Comparison of ENCODE assay signal across 8 cellular contexts in the genomic region with DNA sequence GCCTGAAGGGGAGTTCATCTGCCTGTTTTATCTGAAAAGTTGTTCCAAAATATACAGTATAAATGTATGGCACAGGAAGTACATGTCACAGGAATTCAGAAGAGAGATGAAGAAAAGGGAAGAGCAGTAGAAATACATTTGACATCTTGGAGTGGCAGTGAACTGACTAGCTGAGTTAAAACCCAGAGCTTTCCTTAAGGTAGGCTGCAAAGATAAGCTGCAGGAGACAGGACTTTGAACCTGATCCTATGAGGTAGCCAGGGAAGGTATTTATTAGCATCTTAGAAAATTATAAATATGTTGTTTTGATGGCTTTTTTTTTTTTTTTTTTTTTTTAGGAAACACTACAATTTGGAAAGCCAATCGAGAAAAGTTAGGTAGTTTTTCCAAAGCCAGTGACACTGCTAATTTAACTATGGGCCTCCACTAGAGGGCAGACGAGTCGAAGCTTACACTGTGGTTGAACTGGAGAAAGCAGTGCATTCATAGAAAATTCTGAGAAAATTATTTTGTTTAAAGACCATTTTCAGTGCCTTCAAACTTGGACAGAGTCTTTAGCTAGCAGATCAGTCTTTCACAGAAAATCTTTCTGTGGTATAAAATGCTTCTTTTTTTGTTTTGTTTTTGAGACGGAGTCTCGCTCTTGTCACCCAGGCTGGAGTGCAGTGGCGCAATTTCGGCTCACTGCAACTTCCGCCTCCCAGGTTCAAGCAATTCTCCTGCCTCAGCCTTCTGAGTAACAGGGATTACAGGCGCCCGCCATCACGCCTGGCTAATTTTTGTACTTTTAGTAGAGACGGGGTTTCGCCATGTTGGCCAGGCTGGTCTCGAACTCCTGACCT.
DNase-seq lines count a peak whose midpoint lies in the region; ATAC-seq, FAIRE-seq and TF ChIP-seq lines count a peak whose summit lies in the region.

No MANE protein-coding gene starts in this region.

- ATAC-seq in right cardiac atrium, result peak; percentile 72 to 76
- no peak for ATAC-seq in HG03280 (IDR thresholded peaks at IDR 0.05; ENCODE audit: unreplicated experiment)
- no peak for ATAC-seq in HG02571 (IDR thresholded peaks at IDR 0.05; ENCODE audit: unreplicated experiment)

- H3K9ac ChIP-seq in astrocyte (ENCODE audit: low read length), result peak overlapping the region; percentile 33

- H3K9me3 Mint-ChIP-seq in astrocyte (ENCODE audit: unreplicated experiment), result no peaks in the 10 kb centered on the region

- no peak overlapping the region for H3K27ac Mint-ChIP-seq in astrocyte (ENCODE audit: unreplicated experiment)

- peaks cover 8% of the 10 kb centered on the region for H3K4me1 ChIP-seq in astrocyte (ENCODE audit: insufficient read depth, low read length)
- no peaks in the 10 kb centered on the region for H3K4me1 ChIP-seq in right cardiac atrium (ENCODE audit: control insufficient read depth, insufficient read depth, low read length)
- H3K4me1 ChIP-seq in sigmoid colon, result peaks cover 0 to 3% (median 0%) of the 10 kb centered on the region in 4 donors

- TF ChIP-seq EP300 in sigmoid colon (IDR thresholded peaks at IDR 0.05), result no peak

- H4K20me1 ChIP-seq in astrocyte (ENCODE audit: insufficient read depth, low read length), result peaks cover 3% of the 10 kb centered on the region

- DNase-seq in GM04503 (ENCODE audit: low read depth) (peak; percentile 23), MV-4-11 (lab: John Stamatoyannopoulos, UW) (peak; percentile 67), T-helper 9 cell (peak; percentile 63), astrocyte (ENCODE audit: low read depth) (peak; percentile 32), right cardiac atrium (peak; percentile 50 to 62 (median 57)), sigmoid colon (no peak)

- H3K9me3 ChIP-seq in astrocyte (ENCODE audit: insufficient read depth, low read depth, low read length), result no peaks in the 10 kb centered on the region
- H3K9me3 ChIP-seq in right cardiac atrium (ENCODE audit: control insufficient read depth, low read length), result no peaks in the 10 kb centered on the region
- H3K9me3 ChIP-seq in sigmoid colon, result no peaks in the 10 kb centered on the region

- H3K27me3 Mint-ChIP-seq in astrocyte (ENCODE audit: low read depth, unreplicated experiment), result no peaks in the 10 kb centered on the region

- no peak overlapping the region for H2AFZ ChIP-seq in astrocyte (ENCODE audit: low read depth, low read length)

- H3K36me3 Mint-ChIP-seq in astrocyte (ENCODE audit: low read depth, unreplicated experiment), result no peaks in the 10 kb centered on the region

- peak overlapping the region; percentile 15 for H3K4me2 ChIP-seq in astrocyte (ENCODE audit: low read length)

- no peak for TF ChIP-seq POLR2A in sigmoid colon (IDR thresholded peaks at IDR 0.05)

- H3K36me3 ChIP-seq in astrocyte (ENCODE audit: insufficient read depth, low read length), result no peaks in the 10 kb centered on the region
- H3K36me3 ChIP-seq in sigmoid colon, result no peaks in the 10 kb centered on the region

- H3K27ac ChIP-seq in astrocyte (ENCODE audit: low read depth, low read length) (no peak overlapping the region), right cardiac atrium (ENCODE audit: low read length) (no peak overlapping the region), sigmoid colon (no peak overlapping the region)

- TF ChIP-seq CTCF in astrocyte (IDR thresholded peaks at IDR 0.05; ENCODE audit: insufficient read depth, low read depth, low read length) (peak; percentile 86), sigmoid colon (IDR thresholded peaks at IDR 0.05) (peak in 3 of 4 experiments; percentile 48 to 69 (median 67))

- H3K4me3 ChIP-seq in astrocyte (ENCODE audit: insufficient read depth, low read depth, low read length) (no peak overlapping the region), right cardiac atrium (ENCODE audit: low read length) (no peak overlapping the region), sigmoid colon (no peak overlapping the region)

- H3K27me3 ChIP-seq in astrocyte (ENCODE audit: insufficient read depth, low read length) (no peaks in the 10 kb centered on the region), right cardiac atrium (ENCODE audit: control insufficient read depth, insufficient read depth) (no peaks in the 10 kb centered on the region), sigmoid colon (no peaks in the 10 kb centered on the region)

- FAIRE-seq in astrocyte (lab: Jason Lieb, UNC), result peak; percentile 39

- peak overlapping the region; percentile 27 for H3K4me3 Mint-ChIP-seq in astrocyte (ENCODE audit: unreplicated experiment)

- H3K4me1 Mint-ChIP-seq in astrocyte (ENCODE audit: low read depth, unreplicated experiment), result peaks cover 7% of the 10 kb centered on the region

- 67% methylated on average over 14 of the region's 14 CpGs for WGBS in right cardiac atrium
- 69 to 72% methylated on average over 14 of the region's 14 CpGs for WGBS in sigmoid colon, 2 donors

- intact Hi-C loops in right cardiac atrium (cut with DNase I) (loop anchor here in 3 of 4 donors (2.0 to 10.0 kb wide), 4 partner anchors 123 to 287 kb away; a partner anchor contains a TSS), sigmoid colon (cut with DNase I) (loop anchor here (1.0 to 2.0 kb wide), 2 partner anchors 124 to 285 kb away; no protein-coding TSS in a partner anchor)

- H3K79me2 ChIP-seq in astrocyte (ENCODE audit: insufficient read depth, low read length), result no peaks in the 10 kb centered on the region

Comparison
In these comparisons a context has a peak if more than half of its experiments do, and no peak if none do; other contexts are left out.
1. ATAC-seq: peak in right cardiac atrium (2 of 2); none in HG03280 (single experiment) and HG02571 (single experiment).